10 cellular contexts compared by ENCODE assay signal in genomic region chr18:76874643-76875389, GRCh38. TPM values are rescaled to one million over a fixed set of nuclear protein-coding genes. Genes with fewer than 3 reads are reported as not detected.
A peak's percentile ranks its signal among the peaks of the same experiment; 100 is the strongest.
DNase-seq lines count a peak whose midpoint lies in the region; ATAC-seq, FAIRE-seq and TF ChIP-seq lines count a peak whose summit lies in the region.
"Had no signal": no experiment of that assay in that cellular context is flagged by ENCODE, and none has a peak within 500 bp of the region (broad histone marks: within the 10 kb centered on the region; RNA-seq: fewer than 3 reads in every experiment).

No MANE protein-coding gene starts in this region.

- TF ChIP-seq CTCF in GM12878 (IDR thresholded peaks at IDR 0.05 in 2 of 3, conservative IDR thresholded peaks at IDR 0.05 in 1 of 3; ENCODE audit: control insufficient read depth in 2 of 3, extremely low read depth in 1 of 3, insufficient read depth in 1 of 3, low read depth in 3 of 3, low read length in 3 of 3), result no peak

- SMC1A ChIA-PET in GM12878 (lab: Charles Lee; ENCODE audit: uncharacterized antibody, unreplicated experiment), result interaction anchor here (1.3 to 1.4 kb wide), 3 partner anchors 56 to 74 kb away, joined by 3 to 5 read pairs (median 4); no protein-coding TSS in a partner anchor

- no peak overlapping the region for H3K4me3 Mint-ChIP-seq in activated CD8-positive, alpha-beta memory T cell treated with anti-CD3 and anti-CD28 coated beads, Interleukin-2, amount 10 ng/mL, durations not matched to agents 7 days and 5 days
- no peak overlapping the region for H3K4me3 Mint-ChIP-seq in stimulated activated memory B cell treated with anti-CD40 and anti-IgM and Interleukin-4, amounts not matched to agents 10 μg/mL and 1 μg/mL and 100 μg/mL, for 72 hours

- RAD21 ChIA-PET in GM12878 (lab: Charles Lee; ENCODE audit: unreplicated experiment), result interaction anchor here (1.5 kb wide), 1 partner anchor 72 kb away, joined by 5 read pairs; no protein-coding TSS in a partner anchor

- in situ Hi-C loops in GM12878 (cut with MboI), result no loop called here

- WGBS in GM12878 (ENCODE audit: insufficient coverage, insufficient replicate concordance, low lambda C conversion rate, missing lambda C conversion rate), result 85% methylated on average over 12 of the region's 13 CpGs

- H3K27ac Mint-ChIP-seq in activated CD8-positive, alpha-beta memory T cell treated with anti-CD3 and anti-CD28 coated beads, Interleukin-2, amount 10 ng/mL, durations not matched to agents 7 days and 5 days, result peak overlapping the region; percentile 73
- peak overlapping the region; percentile 20 for H3K27ac Mint-ChIP-seq in stimulated activated memory B cell treated with anti-CD40 and anti-IgM and Interleukin-4, amounts not matched to agents 10 μg/mL and 1 μg/mL and 100 μg/mL, for 72 hours

- intact Hi-C loops in GM12878 (cut with micrococcal nuclease; ENCODE audit: unreplicated experiment) (loop anchor here (1.0 to 2.0 kb wide), 2 partner anchors 73 to 108 kb away; no protein-coding TSS in a partner anchor), Right ventricle myocardium superior (cut with DNase I) (loop anchor here (10.0 kb wide), 1 partner anchor 70 kb away; no protein-coding TSS in a partner anchor)

- POLR2A ChIA-PET in GM12878 (lab: Charles Lee), result no interaction called here

- ATAC-seq in activated CD8-positive, alpha-beta memory T cell treated with anti-CD3 and anti-CD28 coated beads, Interleukin-2, amount 10 ng/mL, durations not matched to agents 7 days and 5 days, result peak; percentile 77
- peak; percentile 50 for ATAC-seq in GM12878
- ATAC-seq in stimulated activated memory B cell treated with anti-CD40 and anti-IgM and Interleukin-4, amounts not matched to agents 10 μg/mL and 1 μg/mL and 100 μg/mL, for 72 hours, result no peak
- no peak for ATAC-seq in GM21423 (IDR thresholded peaks at IDR 0.05; ENCODE audit: unreplicated experiment)
- no peak for ATAC-seq in Right ventricle myocardium superior (ENCODE audit: poor library complexity)

- H3K9ac ChIP-seq in GM12878 (ENCODE audit: control insufficient read depth, insufficient read depth, low read length), result no peak overlapping the region

- H3K36me3 ChIP-seq in GM12878 (ENCODE audit: control insufficient read depth in 2 of 2, insufficient read depth in 2 of 2, low read length in 1 of 2), result peaks cover 6 to 14% of the 10 kb centered on the region in 2 experiments; a peak in 2 of 4 replicates

- no peaks in the 10 kb centered on the region for H3K79me2 ChIP-seq in GM12878 (ENCODE audit: control insufficient read depth, insufficient read depth, low read length)

- H3K9me3 ChIP-seq in GM12878 (replicated peaks; ENCODE audit: control insufficient read depth, insufficient read depth, low read length), result no peaks in the 10 kb centered on the region
- H3K9me3 ChIP-seq: ascending aorta had no signal

- H3K9me3 Mint-ChIP-seq in activated CD8-positive, alpha-beta memory T cell treated with anti-CD3 and anti-CD28 coated beads, Interleukin-2, amount 10 ng/mL, durations not matched to agents 7 days and 5 days (ENCODE audit: low read depth), result no peaks in the 10 kb centered on the region
- no peaks in the 10 kb centered on the region for H3K9me3 Mint-ChIP-seq in stimulated activated memory B cell treated with anti-CD40 and anti-IgM and Interleukin-4, amounts not matched to agents 10 μg/mL and 1 μg/mL and 100 μg/mL, for 72 hours

- no peak overlapping the region for H3K4me3 ChIP-seq in GM12878
- H3K4me3 ChIP-seq: ascending aorta had no signal

- H4K20me1 ChIP-seq in GM12878 (ENCODE audit: control insufficient read depth, insufficient read depth), result no peaks in the 10 kb centered on the region

- no peak for DNase-seq in activated CD8-positive, alpha-beta memory T cell treated with anti-CD3 and anti-CD28 coated beads, Interleukin-2, amount 10 ng/mL, durations not matched to agents 7 days and 5 days
- no peak for DNase-seq in activated CD8-positive, alpha-beta memory T cell treated with anti-CD3 and anti-CD28 coated beads, Interleukin-2, amount 50 U/mL, for 4 hours
- peak; percentile 2 for DNase-seq in RPMI7951 (ENCODE audit: low read depth)
- no peak for DNase-seq in GM12878 (ENCODE audit: low read depth, low spot score)
- no peak for DNase-seq in hippocampal formation (lab: John Stamatoyannopoulos, UW)
- DNase-seq in Right ventricle myocardium superior, result no peak

- no peaks in the 10 kb centered on the region for H3K27me3 Mint-ChIP-seq in activated CD8-positive, alpha-beta memory T cell treated with anti-CD3 and anti-CD28 coated beads, Interleukin-2, amount 10 ng/mL, durations not matched to agents 7 days and 5 days
- H3K27me3 Mint-ChIP-seq in stimulated activated memory B cell treated with anti-CD40 and anti-IgM and Interleukin-4, amounts not matched to agents 10 μg/mL and 1 μg/mL and 100 μg/mL, for 72 hours, result no peaks in the 10 kb centered on the region

- peaks cover 11% of the 10 kb centered on the region for H3K36me3 Mint-ChIP-seq in activated CD8-positive, alpha-beta memory T cell treated with anti-CD3 and anti-CD28 coated beads, Interleukin-2, amount 10 ng/mL, durations not matched to agents 7 days and 5 days
- H3K36me3 Mint-ChIP-seq in stimulated activated memory B cell treated with anti-CD40 and anti-IgM and Interleukin-4, amounts not matched to agents 10 μg/mL and 1 μg/mL and 100 μg/mL, for 72 hours, result peaks cover 41% of the 10 kb centered on the region

- H3K27me3 ChIP-seq in GM12878 (replicated peaks in 1 of 2; ENCODE audit: control insufficient read depth in 2 of 2, insufficient read depth in 2 of 2, low read length in 1 of 2), result no peaks in the 10 kb centered on the region
- H3K27me3 ChIP-seq: ascending aorta had no signal

- TF ChIP-seq RAD21 in GM12878 (IDR thresholded peaks at IDR 0.05; ENCODE audit: insufficient read depth, low read depth, low read length), result no peak

- TF ChIP-seq POLR2A in GM12878 (IDR thresholded peaks at IDR 0.05; ENCODE audit: low read depth, low read length), result no peak

- no peak overlapping the region for H3K4me2 ChIP-seq in GM12878 (ENCODE audit: control insufficient read depth, insufficient read depth)

- no peaks in the 10 kb centered on the region for H3K4me1 ChIP-seq in GM12878 (ENCODE audit: control insufficient read depth, insufficient read depth, low read length)
- H3K4me1 ChIP-seq: ascending aorta had no signal

- CTCF ChIA-PET in activated CD8-positive, alpha-beta memory T cell treated with anti-CD3 and anti-CD28 coated beads, Interleukin-2, amount 10 ng/mL, durations not matched to agents 7 days and 5 days (lab: Charles Lee), result interaction anchor here (1.1 to 1.7 kb wide), 2 partner anchors 72 to 108 kb away, joined by 8 to 9 read pairs; no protein-coding TSS in a partner anchor
- CTCF ChIA-PET in GM12878 (lab: Yijun Ruan, JAX), result interaction anchor here (1.4 kb wide), 2 partner anchors 15 to 16 kb away, joined by 3 to 4 read pairs; no protein-coding TSS in a partner anchor

- BruUV-seq in GM12878 (replicated peaks; lab: Mats Ljungman, UMichigan), result no TSS peak

- no peak for TF ChIP-seq EP300 in GM12878 (IDR thresholded peaks at IDR 0.05; ENCODE audit: borderline replicate concordance in 1 of 2, control insufficient read depth in 1 of 2, low read depth in 2 of 2, low read length in 2 of 2)

- no peak for FAIRE-seq in GM12878 (lab: Jason Lieb, UNC)

- H3K4me1 Mint-ChIP-seq in activated CD8-positive, alpha-beta memory T cell treated with anti-CD3 and anti-CD28 coated beads, Interleukin-2, amount 10 ng/mL, durations not matched to agents 7 days and 5 days, result peaks cover 14% of the 10 kb centered on the region
- H3K4me1 Mint-ChIP-seq in stimulated activated memory B cell treated with anti-CD40 and anti-IgM and Interleukin-4, amounts not matched to agents 10 μg/mL and 1 μg/mL and 100 μg/mL, for 72 hours, result peaks cover 6% of the 10 kb centered on the region

- H2AFZ ChIP-seq in GM12878 (ENCODE audit: control insufficient read depth, low read depth, low read length), result no peak overlapping the region

- H3K27ac ChIP-seq in GM12878 (ENCODE audit: control insufficient read depth, insufficient read depth), result no peak overlapping the region
- H3K27ac ChIP-seq: ascending aorta, HL-60 had no signal

TF ChIP-seq in GM12878, 131 proteins besides CTCF, POLR2A, EP300 and RAD21 (continues in another document):
- TF ChIP-seq CEBPB (IDR thresholded peaks at IDR 0.05; ENCODE audit: borderline replicate concordance in 1 of 2, low read depth in 2 of 2, low read length in 2 of 2) (no peak), MTA3 (IDR thresholded peaks at IDR 0.05; ENCODE audit: borderline replicate concordance, low read length) (no peak)

RNA-seq across cellular contexts. Expression of gene ZNF236, which starts 52.5 kb away (rescaled TPM):
- total RNA-seq in activated CD8-positive, alpha-beta memory T cell treated with anti-CD3 and anti-CD28 coated beads, Interleukin-2, amount 10 ng/mL, durations not matched to agents 7 days and 5 days, result 10 to 100 TPM; 16.8 to 22.9 TPM
- total RNA-seq in RPMI7951 (2014; rRNA removed; shearing (Covaris generic)), result 3.0 and 4.2 TPM in 2 replicates
- 66.1 and 67.1 TPM in 2 replicates for total RNA-seq in GM12878 (2013; cell fraction: nucleolus; rRNA removed)
- total RNA-seq in GM12878 (2014; rRNA removed) (7.6 and 8.2 TPM in 2 replicates), GM12878 (2014; rRNA removed; fragmentation: Illumina TruSeq; extraction: Trizol) (7.1 and 8.2 TPM in 2 replicates), GM12878 (2021) (14.4 and 15.0 TPM in 2 replicates), Right ventricle myocardium superior (11.7 TPM)
- polyA plus RNA-seq in GM12878 (2011; ENCODE audit: low read depth), result 2.4 TPM
- polyA plus RNA-seq in GM12878 (2011; rRNA removed) (4.6 and 6.0 TPM in 2 replicates), GM12878 (2014; fragmentation: Illumina TruSeq; extraction: Trizol) (5.3 and 5.4 TPM in 2 replicates), GM12878 (2014; fragmentation: Nextera tagmentation; extraction: Ambion mirVana) (1 to 10 TPM; 1.0 to 1.3 TPM), GM12878 (2014; rRNA removed) (6.1 and 6.5 TPM in 2 replicates), GM12878 (2016; fragmentation: Nextera tagmentation; extraction: Ambion mirVana) (1 to 10 TPM; 5.7 to 5.8 TPM)
- 4.5 and 5.1 TPM in 2 replicates for polyA plus RNA-seq in GM12878 (2011; cell fraction: cytosol; rRNA removed)
- 24.3 and 24.5 TPM in 2 replicates for polyA plus RNA-seq in GM12878 (2011; cell fraction: nucleus; rRNA removed)
- polyA plus RNA-seq in GM12878 (2012), result 3.1 and 4.3 TPM in 2 replicates
- polyA minus RNA-seq in GM12878 (2011; rRNA and poly(A)+ RNA removed), result 31.3 and 34.7 TPM in 2 replicates
- 8.6 and 13.2 TPM in 2 replicates for polyA minus RNA-seq in GM12878 (2011; cell fraction: cytosol; rRNA and poly(A)+ RNA removed)
- 48.0 and 85.9 TPM in 2 replicates for polyA minus RNA-seq in GM12878 (2011; cell fraction: nucleus; rRNA and poly(A)+ RNA removed)

Comparison
In these comparisons a context has a peak if more than half of its experiments do, and no peak if none do; other contexts are left out.
1. ATAC-seq: peak in activated CD8-positive, alpha-beta memory T cell treated with anti-CD3 and anti-CD28 coated beads, Interleukin-2, amount 10 ng/mL, durations not matched to agents 7 days and 5 days (single experiment) and GM12878 (single experiment); none in stimulated activated memory B cell treated with anti-CD40 and anti-IgM and Interleukin-4, amounts not matched to agents 10 μg/mL and 1 μg/mL and 100 μg/mL, for 72 hours (single experiment), GM21423 (single experiment) and Right ventricle myocardium superior (single experiment).